10 cellular contexts compared by ENCODE assay signal in the genomic region with DNA sequence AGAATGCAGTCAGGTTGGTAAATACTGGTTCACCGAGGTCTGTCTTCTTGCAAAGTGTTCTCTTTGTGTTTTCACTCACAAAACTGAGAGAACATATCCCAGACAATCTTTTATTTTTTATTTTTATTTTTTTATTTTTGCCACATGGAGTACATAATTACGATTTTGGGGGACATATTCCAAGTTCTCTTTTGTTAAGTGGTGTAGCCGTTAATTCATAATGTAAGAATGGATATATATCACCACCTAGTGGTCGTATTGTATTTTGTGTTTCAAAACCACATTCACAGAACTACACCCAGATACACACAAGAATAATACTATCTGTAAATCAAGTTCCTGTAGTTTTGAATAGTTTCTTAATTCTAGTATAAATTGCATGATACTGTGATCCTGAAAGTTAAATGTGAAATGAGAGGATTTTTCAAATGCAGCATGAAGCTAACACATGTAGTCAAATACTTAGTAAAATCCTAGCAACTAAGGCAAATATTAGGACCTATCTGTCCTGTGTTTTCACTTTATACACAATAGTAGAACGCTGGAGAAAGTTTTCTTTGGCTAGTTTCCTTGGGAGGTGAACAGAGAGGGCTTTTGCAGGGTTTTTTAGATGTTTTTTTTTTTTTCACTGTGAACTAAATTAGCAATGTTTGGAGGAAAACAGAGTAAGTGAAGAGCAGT.
A peak's percentile ranks its signal among the peaks of the same experiment; 100 is the strongest.
DNase-seq lines count a peak whose midpoint lies in the region; ATAC-seq, FAIRE-seq and TF ChIP-seq lines count a peak whose summit lies in the region.
"Had no signal": no experiment of that assay in that cellular context is flagged by ENCODE, and none has a peak within 500 bp of the region (broad histone marks: within the 10 kb centered on the region; RNA-seq: fewer than 3 reads in every experiment).

No MANE protein-coding gene starts in this region.

- no peaks in the 10 kb centered on the region for H3K27me3 Mint-ChIP-seq in neural crest cell (ENCODE audit: low read depth)

- peaks cover 8% of the 10 kb centered on the region; the same call in 1 of the 2 replicates for H3K27me3 ChIP-seq in PC-9 (ENCODE audit: insufficient read depth, low read depth)
- H3K27me3 ChIP-seq in endothelial cell of umbilical vein (ENCODE audit: control insufficient read depth in 2 of 2, insufficient read depth in 2 of 2, low read length in 2 of 2), result peaks cover 0 to 8% of the 10 kb centered on the region in 2 experiments

- peaks cover 43% of the 10 kb centered on the region for H3K4me1 Mint-ChIP-seq in neural crest cell
- H3K4me1 Mint-ChIP-seq: central memory CD8-positive, alpha-beta T cell had no signal

- peaks cover 14% of the 10 kb centered on the region; the same call in 1 of the 2 replicates for H3F3A ChIP-seq in PC-9 (ENCODE audit: insufficient read depth, low read depth)

- BruUV-seq in PC-9 (replicated peaks; lab: Mats Ljungman, UMichigan) (no TSS peak), endothelial cell of umbilical vein (replicated peaks; lab: Mats Ljungman, UMichigan) (no TSS peak)

- no peaks in the 10 kb centered on the region for H3K9me2 ChIP-seq in PC-9 (ENCODE audit: insufficient read depth)

- CTCF ChIA-PET in PC-9 (lab: Charles Lee), result interaction anchor here (0.6 to 0.7 kb wide), 2 partner anchors 10 to 1160 kb away, joined by 3 to 5 read pairs; no protein-coding TSS in a partner anchor
- CTCF ChIA-PET in endothelial cell of umbilical vein (lab: Charles Lee), result interaction anchor here (0.8 to 2.6 kb wide), 11 partner anchors 8 to 1253 kb away, joined by 3 to 23 read pairs (median 4); no protein-coding TSS in a partner anchor

- peak; percentile 52 for ATAC-seq in HG03520 (IDR thresholded peaks at IDR 0.05; ENCODE audit: unreplicated experiment)
- ATAC-seq in HG02973 (IDR thresholded peaks at IDR 0.05; ENCODE audit: unreplicated experiment), result no peak
- no peak for ATAC-seq in stimulated activated naive CD8-positive, alpha-beta T cell treated with anti-CD3 and anti-CD28 coated beads, Interleukin-15, Interleukin-2, amounts not matched to agents 100 U/mL and 50 U/mL, for 24 hours

- no peaks in the 10 kb centered on the region for H4K20me1 ChIP-seq in PC-9 (ENCODE audit: insufficient read depth)
- no peaks in the 10 kb centered on the region for H4K20me1 ChIP-seq in endothelial cell of umbilical vein (replicated peaks; ENCODE audit: control insufficient read depth, extremely low read depth, insufficient read depth, low read length)

- H3K36me3 Mint-ChIP-seq in neural crest cell (ENCODE audit: low read depth), result peaks cover 22% of the 10 kb centered on the region

- no peak overlapping the region for H3K27ac Mint-ChIP-seq in neural crest cell (ENCODE audit: unreplicated experiment)
- H3K27ac Mint-ChIP-seq: stimulated activated naive CD8-positive, alpha-beta T cell treated with anti-CD3 and anti-CD28 coated beads, Interleukin-15, Interleukin-2, amounts not matched to agents 100 ng/mL and 50 ng/mL, for 24 hours had no signal

- peak; percentile 79 for TF ChIP-seq CTCF in 22Rv1 (IDR thresholded peaks at IDR 0.05)
- TF ChIP-seq CTCF in GM12874 (IDR thresholded peaks at IDR 0.05; ENCODE audit: insufficient read depth, low read depth, low read length), result 0 out of 2 replicates have a peak, but pooled peaks have one; percentile 12
- TF ChIP-seq CTCF in PC-9 (conservative IDR thresholded peaks at IDR 0.05), result peak; percentile 82
- peak; percentile 16 to 24 for TF ChIP-seq CTCF in endothelial cell of umbilical vein (IDR thresholded peaks at IDR 0.05; ENCODE audit: extremely low read depth in 1 of 2, insufficient read depth in 1 of 2, low read depth in 1 of 2, low read length in 2 of 2)
- peak; percentile 82 for TF ChIP-seq CTCF in neural crest cell (conservative IDR thresholded peaks at IDR 0.05)

- H3K27ac ChIP-seq in 22Rv1, result peak overlapping the region; percentile 58
- H3K27ac ChIP-seq in PC-9, result peak overlapping the region; percentile 49
- no peak overlapping the region for H3K27ac ChIP-seq in endothelial cell of umbilical vein (ENCODE audit: insufficient read depth, low read depth, low read length)

- H3K4me3 ChIP-seq in PC-9 (no peak overlapping the region), endothelial cell of umbilical vein (replicated peaks in 1 of 3; ENCODE audit: insufficient read depth in 1 of 3, low read depth in 1 of 3, low read length in 3 of 3) (no peak overlapping the region)

- dilution Hi-C loops in endothelial cell of umbilical vein (cut with MboI; ENCODE audit: extremely low pct_ligation_motif_present, low sequenced_read_pairs), result no loop called here

- H3K9ac ChIP-seq in endothelial cell of umbilical vein (replicated peaks; ENCODE audit: extremely low read depth, insufficient read depth, low read length), result no peak overlapping the region

- H3K9me1 ChIP-seq in endothelial cell of umbilical vein (replicated peaks; ENCODE audit: control insufficient read depth, extremely low read depth, insufficient read depth, low read length), result no peaks in the 10 kb centered on the region

- H3K4me2 ChIP-seq in PC-9 (peak overlapping the region; percentile 42), endothelial cell of umbilical vein (ENCODE audit: insufficient read depth, low read length) (peak overlapping the region; percentile 28)

- H2AFZ ChIP-seq in PC-9 (no peak overlapping the region), endothelial cell of umbilical vein (ENCODE audit: low read depth, low read length) (no peak overlapping the region)

- POLR2A ChIA-PET in PC-9 (lab: Charles Lee; ENCODE audit: unreplicated experiment), result interaction anchor here (0.6 to 0.7 kb wide), 2 partner anchors 670 to 1642 kb away, joined by 3 to 11 read pairs; no protein-coding TSS in a partner anchor
- POLR2A ChIA-PET in endothelial cell of umbilical vein (lab: Charles Lee), result no interaction called here

- intact Hi-C loops in PC-9 (cut with micrococcal nuclease; ENCODE audit: unreplicated experiment), result loop anchor here (1.0 to 10.0 kb wide), 5 partner anchors 69 to 1809 kb away; partner anchors contain the start of gene SSBP2
- intact Hi-C loops in endothelial cell of umbilical vein (cut with micrococcal nuclease), result loop anchor here (1.0 to 2.0 kb wide), 7 partner anchors 91 to 1251 kb away; no protein-coding TSS in a partner anchor

- no peaks in the 10 kb centered on the region for H3K9me3 Mint-ChIP-seq in neural crest cell
- H3K9me3 Mint-ChIP-seq: central memory CD8-positive, alpha-beta T cell; stimulated activated naive CD8-positive, alpha-beta T cell treated with anti-CD3 and anti-CD28 coated beads, Interleukin-15, Interleukin-2, amounts not matched to agents 100 ng/mL and 50 ng/mL, for 24 hours had no signal

- no peak overlapping the region for H3K4me3 Mint-ChIP-seq in neural crest cell
- H3K4me3 Mint-ChIP-seq: central memory CD8-positive, alpha-beta T cell; stimulated activated naive CD8-positive, alpha-beta T cell treated with anti-CD3 and anti-CD28 coated beads, Interleukin-15, Interleukin-2, amounts not matched to agents 100 ng/mL and 50 ng/mL, for 24 hours had no signal

- H3K9me3 ChIP-seq in PC-9 (ENCODE audit: insufficient read depth, low read depth), result peaks cover 18% of the 10 kb centered on the region; the same call in 1 of the 2 replicates
- no peaks in the 10 kb centered on the region for H3K9me3 ChIP-seq in endothelial cell of umbilical vein (replicated peaks; ENCODE audit: control insufficient read depth, insufficient read depth, low read length)

- no peaks in the 10 kb centered on the region for H3K79me2 ChIP-seq in PC-9 (ENCODE audit: low read depth)
- no peaks in the 10 kb centered on the region for H3K79me2 ChIP-seq in endothelial cell of umbilical vein (ENCODE audit: control insufficient read depth, insufficient read depth, low read length)

- no peak for FAIRE-seq in endothelial cell of umbilical vein (lab: Jason Lieb, UNC)

- TF ChIP-seq POLR2A in endothelial cell of umbilical vein (IDR thresholded peaks at IDR 0.05; ENCODE audit: low read depth, low read length), result no peak

- H3K36me3 ChIP-seq in PC-9 (ENCODE audit: low read depth) (no peaks in the 10 kb centered on the region), endothelial cell of umbilical vein (ENCODE audit: control insufficient read depth in 2 of 2, extremely low read depth in 1 of 2, insufficient read depth in 2 of 2, low read length in 2 of 2) (no peaks in the 10 kb centered on the region)

- H3K4me1 ChIP-seq in PC-9 (replicated peaks; ENCODE audit: insufficient read depth), result peaks cover 16% of the 10 kb centered on the region
- H3K4me1 ChIP-seq in endothelial cell of umbilical vein (ENCODE audit: control insufficient read depth, extremely low read depth, insufficient read depth, low read length), result peaks cover 4% of the 10 kb centered on the region

- DNase-seq in PC-9 (peak in 1 of 2 experiments; percentile 35), endothelial cell of umbilical vein (ENCODE audit: low read depth, low spot score) (peak; percentile 81), neural crest cell (ENCODE audit: low read depth, low spot score) (no peak)
- DNase-seq in stimulated activated naive CD8-positive, alpha-beta T cell treated with anti-CD3 and anti-CD28 coated beads, Interleukin-15, Interleukin-2, amounts not matched to agents 100 U/mL and 50 U/mL, for 24 hours, result no peak

TF ChIP-seq in endothelial cell of umbilical vein, 7 proteins besides CTCF, POLR2A, EP300 and RAD21:
- TF ChIP-seq EZH2 (IDR thresholded peaks at IDR 0.05; ENCODE audit: borderline replicate concordance, low read depth, low read length, severe bottlenecking) (no peak), POLR2AphosphoS5 (IDR thresholded peaks at IDR 0.05; ENCODE audit: insufficient read depth, low read depth, low read length) (no peak), MYC (IDR thresholded peaks at IDR 0.05; ENCODE audit: low read depth, low read length) (no peak), GATA2 (IDR thresholded peaks at IDR 0.05; ENCODE audit: insufficient read depth, insufficient read length, low read depth, low read length) (no peak), MAX (IDR thresholded peaks at IDR 0.05; ENCODE audit: insufficient read depth, insufficient read length) (no peak), FOS (IDR thresholded peaks at IDR 0.05; ENCODE audit: borderline replicate concordance, insufficient read depth, low read length) (no peak), JUN (IDR thresholded peaks at IDR 0.05; ENCODE audit: borderline replicate concordance, insufficient read depth, insufficient read length, low read depth) (no peak)

Comparison
In these comparisons a context has a peak if more than half of its experiments do, and no peak if none do; other contexts are left out.
1. CTCF ChIP-seq: peak in every context shown above with its lines; median percentile 82 in PC-9; 82 in neural crest cell; 79 in 22Rv1; 20 in endothelial cell of umbilical vein; 12 in GM12874.